8 cellular contexts compared by ENCODE assay signal in genomic region chr9:96150324-96151023, GRCh38.
DNase-seq lines count a peak whose midpoint lies in the region; ATAC-seq lines count a peak whose summit lies in the region.

No MANE protein-coding gene starts in this region.

- H2BK15ac ChIP-seq in mesendoderm (replicated peaks; ENCODE audit: low read depth): no peak overlapping the region

- H3K27me3 Mint-ChIP-seq in activated naive CD8-positive, alpha-beta T cell: peaks cover 15% of the 10 kb centered on the region

- H2BK5ac ChIP-seq in mesendoderm (ENCODE audit: low read length): no peak overlapping the region

- no peak overlapping the region for H3K27ac ChIP-seq in mesendoderm (ENCODE audit: low read depth, low read length)

- no peak overlapping the region for H3K18ac ChIP-seq in mesendoderm (ENCODE audit: low read length)

- H3K27ac Mint-ChIP-seq in activated naive CD8-positive, alpha-beta T cell: peak overlapping the region; percentile 51

- no peak overlapping the region for H2BK120ac ChIP-seq in mesendoderm (ENCODE audit: low read depth, low read length)

- no peak overlapping the region for H4K5ac ChIP-seq in mesendoderm (ENCODE audit: low read length)

- no peaks in the 10 kb centered on the region for H3K36me3 Mint-ChIP-seq in activated naive CD8-positive, alpha-beta T cell

- DNase-seq in NOMO-1 treated with dmso at 0.1 percent for 144 hours (lab: John Stamatoyannopoulos, UW; ENCODE audit: unreplicated experiment): peak; percentile 67
- DNase-seq in stimulated activated naive CD4-positive, alpha-beta T cell treated with Interleukin-2 at 50 U/mL for 16 hours (lab: John Stamatoyannopoulos, UW): peak; percentile 38
- no peak for DNase-seq in mesendoderm
- no peak for DNase-seq in NCI-H146 treated with DMSO at 0.1 percent for 48 hours (lab: John Stamatoyannopoulos, UW; ENCODE audit: unreplicated experiment)
- DNase-seq in NCI-H1092 (lab: John Stamatoyannopoulos, UW): no peak

- no peak overlapping the region for H3K4ac ChIP-seq in mesendoderm (ENCODE audit: low read depth, low read length)

- H3K4me3 Mint-ChIP-seq in activated naive CD8-positive, alpha-beta T cell: peak overlapping the region; percentile 78

- H3K56ac ChIP-seq in mesendoderm (ENCODE audit: low read length): no peak overlapping the region

- no peaks in the 10 kb centered on the region for H3K27me3 ChIP-seq in mesendoderm (ENCODE audit: insufficient read depth, low read length, poor library complexity)

- H3K4me2 ChIP-seq in mesendoderm (ENCODE audit: low read length): no peak overlapping the region

- H3K79me2 ChIP-seq in mesendoderm (ENCODE audit: control insufficient read depth, insufficient read depth, low read length): no peaks in the 10 kb centered on the region

- H3K4me1 Mint-ChIP-seq in activated naive CD8-positive, alpha-beta T cell (ENCODE audit: low read depth): peaks cover 29% of the 10 kb centered on the region

- no peak overlapping the region for H2AK5ac ChIP-seq in mesendoderm (ENCODE audit: low read length)

- no peaks in the 10 kb centered on the region for H3K79me1 ChIP-seq in mesendoderm (ENCODE audit: low read length)

- no peak overlapping the region for H3K9ac ChIP-seq in mesendoderm (ENCODE audit: low read length)

- H3K9me3 Mint-ChIP-seq in activated naive CD8-positive, alpha-beta T cell (ENCODE audit: low read depth): no peaks in the 10 kb centered on the region

- no peak overlapping the region for H3K4me3 ChIP-seq in mesendoderm (ENCODE audit: low read length)

- ATAC-seq in GM18498 (IDR thresholded peaks at IDR 0.05; ENCODE audit: unreplicated experiment) (peak; percentile 90), HG02678 (IDR thresholded peaks at IDR 0.05; ENCODE audit: unreplicated experiment) (peak; percentile 90)

- H3K23ac ChIP-seq in mesendoderm (ENCODE audit: low read length): no peak overlapping the region

- WGBS in mesendoderm (ENCODE audit: extremely low coverage, insufficient coverage, low lambda C conversion rate): no CpG with 5 or more reads among the region's 10 CpGs

- H3K36me3 ChIP-seq in mesendoderm (ENCODE audit: control insufficient read depth, insufficient read depth, low read length): no peaks in the 10 kb centered on the region

- H3K4me1 ChIP-seq in mesendoderm (ENCODE audit: control insufficient read depth, low read depth, low read length): no peaks in the 10 kb centered on the region

- no peak overlapping the region for H4K8ac ChIP-seq in mesendoderm (ENCODE audit: low read depth, low read length)

Comparison
In these comparisons a context has a peak if more than half of its experiments do, and no peak if none do; other contexts are left out.
1. DNase-seq: peak in NOMO-1 treated with dmso at 0.1 percent for 144 hours (single experiment) and stimulated activated naive CD4-positive, alpha-beta T cell treated with Interleukin-2 at 50 U/mL for 16 hours (single experiment); none in mesendoderm (single experiment), NCI-H146 treated with DMSO at 0.1 percent for 48 hours (single experiment) and NCI-H1092 (single experiment).